8 cellular contexts compared by ENCODE assay signal in genomic region chr9:109251080-109251775, GRCh38.
DNase-seq lines count a peak whose midpoint lies in the region; TF ChIP-seq lines count a peak whose summit lies in the region.

No MANE protein-coding gene starts in this region.

- TF ChIP-seq RAD21 in liver (IDR thresholded peaks at IDR 0.05): peak in 1 of 2 donors; percentile 48

- H3K9me3 ChIP-seq in adipocyte (ENCODE audit: control insufficient read depth, low read length): no peaks in the 10 kb centered on the region
- no peaks in the 10 kb centered on the region for H3K9me3 ChIP-seq in liver (ENCODE audit: control insufficient read depth in 4 of 4, low read length in 3 of 4)
- no peaks in the 10 kb centered on the region for H3K9me3 ChIP-seq in esophagus squamous epithelium

- no peaks in the 10 kb centered on the region for H3K36me3 ChIP-seq in adipocyte (ENCODE audit: control insufficient read depth, insufficient read depth, low read length, severe bottlenecking)
- no peaks in the 10 kb centered on the region for H3K36me3 ChIP-seq in liver (ENCODE audit: control insufficient read depth in 4 of 4, insufficient read depth in 3 of 4, low read depth in 1 of 4, low read length in 3 of 4)
- no peaks in the 10 kb centered on the region for H3K36me3 ChIP-seq in esophagus squamous epithelium

- H3K4me3 ChIP-seq in adipocyte (ENCODE audit: low read length) (no peak overlapping the region), liver (ENCODE audit: low read depth in 1 of 3, low read length in 3 of 3) (no peak overlapping the region), esophagus squamous epithelium (no peak overlapping the region)

- H3K9ac ChIP-seq in adipocyte (ENCODE audit: low read length) (no peak overlapping the region), liver (ENCODE audit: low read depth in 1 of 2, low read length in 2 of 2) (peak overlapping the region in 1 of 2 donors; percentile 83)

- DNase-seq in CD1c-positive myeloid dendritic cell (ENCODE audit: extremely low spot score) (peak; percentile 42), NCI-H1417 treated with DMSO at 0.1 percent for 48 hours (lab: John Stamatoyannopoulos, UW) (peak; percentile 97), adipocyte (ENCODE audit: low read depth) (peak; percentile 27), esophagus squamous epithelium (lab: John Stamatoyannopoulos, UW) (no peak), DMS114 treated with DMSO at 0.1 percent for 48 hours (lab: John Stamatoyannopoulos, UW; ENCODE audit: unreplicated experiment) (no peak)
- no peak for DNase-seq in activated CD8-positive, alpha-beta memory T cell treated with anti-CD3 and anti-CD28 coated beads, Interleukin-2, amount 50 U/mL, for 4 hours
- no peak for DNase-seq in stimulated activated CD4-positive, alpha-beta T cell treated with anti-CD3 and anti-CD28 coated beads, Interleukin-2, amount 100 ng/mL, for 24 hours

- H3K27ac ChIP-seq in liver (ENCODE audit: low read depth in 1 of 2, low read length in 2 of 2): peak overlapping the region; percentile 93
- no peak overlapping the region for H3K27ac ChIP-seq in esophagus squamous epithelium

- 30% methylated on average over 10 of the region's 10 CpGs for WGBS in liver
- 85 to 86% methylated on average over 7 to 10 of the region's 10 CpGs for WGBS in esophagus squamous epithelium, 2 donors

- intact Hi-C loops in esophagus squamous epithelium (cut with DNase I): loop anchor here (10.0 kb wide), 1 partner anchor 64 kb away; no protein-coding TSS in a partner anchor

- H3K4me1 ChIP-seq in adipocyte (ENCODE audit: control insufficient read depth, insufficient read depth, low read length) (peaks cover 69% of the 10 kb centered on the region), liver (ENCODE audit: control insufficient read depth in 4 of 4, insufficient read depth in 4 of 4, low read length in 3 of 4) (peaks cover 29 to 86% (median 78%) of the 10 kb centered on the region in 4 donors), esophagus squamous epithelium (peaks cover 0 to 7% (median 4%) of the 10 kb centered on the region in 3 donors)

- TF ChIP-seq POLR2A in esophagus squamous epithelium (IDR thresholded peaks at IDR 0.05): no peak

- no peaks in the 10 kb centered on the region for H3K27me3 ChIP-seq in adipocyte (replicated peaks; ENCODE audit: control insufficient read depth, insufficient read depth, low read length)
- H3K27me3 ChIP-seq in liver (ENCODE audit: control insufficient read depth in 4 of 4, insufficient read depth in 4 of 4, low read length in 3 of 4): no peaks in the 10 kb centered on the region
- H3K27me3 ChIP-seq in esophagus squamous epithelium: peaks cover 0 to 3% (median 0%) of the 10 kb centered on the region in 4 donors

- no peak for TF ChIP-seq CTCF in liver (IDR thresholded peaks at IDR 0.05; ENCODE audit: low read depth, low read length, missing input control)
- no peak for TF ChIP-seq CTCF in esophagus squamous epithelium (IDR thresholded peaks at IDR 0.05)

TF ChIP-seq in liver, 16 proteins besides CTCF, POLR2A, EP300 and RAD21:
- TF ChIP-seq NR2F2 (IDR thresholded peaks at IDR 0.05) (no peak), HNF4A (conservative IDR thresholded peaks at IDR 0.05) (peak; percentile 73 to 78), MAX (IDR thresholded peaks at IDR 0.05) (peak; percentile 81), JUND (IDR thresholded peaks at IDR 0.05) (peak; percentile 25 to 64), YY1 (IDR thresholded peaks at IDR 0.05) (peak; percentile 82), ZBTB33 (IDR thresholded peaks at IDR 0.05) (peak; percentile 23), SP1 (IDR thresholded peaks at IDR 0.05) (peak; percentile 79), RXRA (IDR thresholded peaks at IDR 0.05) (peak; percentile 71 to 90), ATF3 (IDR thresholded peaks at IDR 0.05) (no peak), HNF4G (IDR thresholded peaks at IDR 0.05) (peak; percentile 32), FOXA2 (IDR thresholded peaks at IDR 0.05) (peak; percentile 73), TAF1 (conservative IDR thresholded peaks at IDR 0.05) (peak; percentile 22), FOXA1 (IDR thresholded peaks at IDR 0.05) (peak; percentile 62), EGR1 (IDR thresholded peaks at IDR 0.05; ENCODE audit: low read depth in 2 of 2) (peak in 1 of 2 donors; percentile 34), GABPA (IDR thresholded peaks at IDR 0.05 in 1 of 2, conservative IDR thresholded peaks at IDR 0.05 in 1 of 2) (peak; percentile 9 to 55), REST (IDR thresholded peaks at IDR 0.05) (peak; percentile 66)

Comparison
In these comparisons a context has a peak if more than half of its experiments do, and no peak if none do; other contexts are left out.
1. DNase-seq: peak in CD1c-positive myeloid dendritic cell (single experiment), NCI-H1417 treated with DMSO at 0.1 percent for 48 hours (single experiment) and adipocyte (single experiment); none in esophagus squamous epithelium (single experiment), activated CD8-positive, alpha-beta memory T cell treated with anti-CD3 and anti-CD28 coated beads, Interleukin-2, amount 50 U/mL, for 4 hours (single experiment), DMS114 treated with DMSO at 0.1 percent for 48 hours (single experiment) and stimulated activated CD4-positive, alpha-beta T cell treated with anti-CD3 and anti-CD28 coated beads, Interleukin-2, amount 100 ng/mL, for 24 hours (0 of 2).
2. H3K27ac ChIP-seq: peak in liver (2 of 2); none in esophagus squamous epithelium (0 of 4).